ENCODE assay signal across 18 cellular contexts in genomic region chr3:148694116-148694515, GRCh38. TPM values are rescaled to one million over a fixed set of nuclear protein-coding genes. Genes with fewer than 3 reads are reported as not detected.
A peak's percentile ranks its signal among the peaks of the same experiment; 100 is the strongest.
DNase-seq lines count a peak whose midpoint lies in the region; ATAC-seq and TF ChIP-seq lines count a peak whose summit lies in the region.
"Had no signal": no experiment of that assay in that cellular context is flagged by ENCODE, and none has a peak within 500 bp of the region (broad histone marks: within the 10 kb centered on the region; RNA-seq: fewer than 3 reads in every experiment).

No MANE protein-coding gene starts in this region.

- dilution Hi-C loops in IMR-90 (cut with HindIII; ENCODE audit: low sequenced_read_pairs, unreplicated experiment): no loop called here

- no peak overlapping the region for H4K91ac ChIP-seq in IMR-90 (ENCODE audit: insufficient read depth, low read depth, low read length)

- no peak overlapping the region for H2BK20ac ChIP-seq in IMR-90 (ENCODE audit: low read depth, low read length)

- peak; percentile 60 for DNase-seq in EL
- peak; percentile 52 for DNase-seq in ELR (ENCODE audit: low read depth)
- DNase-seq in IMR-90: peak; percentile 20
- DNase-seq in inferior parietal cortex (ENCODE audit: extremely low spot score): no peak
- DNase-seq in CD4-positive, alpha-beta memory T cell: no peak
- DNase-seq: 8988T; ACHN; BE2C; C1 segment of cervical spinal cord; Caco-2; Calu3; CD4-positive, CD25-positive, alpha-beta regulatory T cell; CD8-positive, alpha-beta T cell; DMS79 treated with DMSO at 0.1 percent for 48 hours; GF-D8 had no signal

- H3K18ac ChIP-seq in IMR-90 (ENCODE audit: low read depth, low read length): no peak overlapping the region

- H3K14ac ChIP-seq in IMR-90 (replicated peaks; ENCODE audit: low read depth, low read length): no peak overlapping the region

- H3K9me1 ChIP-seq in IMR-90 (ENCODE audit: insufficient read depth, low read length): no peaks in the 10 kb centered on the region; the same call in 1 of the 2 replicates

- no peak for ATAC-seq in IMR-90 (ENCODE audit: low read depth)
- ATAC-seq: CD8-positive, alpha-beta T cell had no signal

- peaks cover 5 to 10% of the 10 kb centered on the region in 2 donors for H3K27me3 Mint-ChIP-seq in CD4-positive, alpha-beta memory T cell

- no peaks in the 10 kb centered on the region; the same call in 1 of the 2 replicates for H4K20me1 ChIP-seq in IMR-90 (ENCODE audit: insufficient read depth, low read length)
- H4K20me1 ChIP-seq: BLaER1 had no signal

- CTCF ChIA-PET in IMR-90 (lab: Yijun Ruan, JAX): no interaction called here
- CTCF ChIA-PET in CD4-positive, alpha-beta memory T cell (lab: Charles Lee; ENCODE audit: partially characterized antibody): no interaction called here

- H2BK120ac ChIP-seq in IMR-90 (ENCODE audit: low read depth, low read length): no peak overlapping the region

- no peak overlapping the region for H2AFZ ChIP-seq in IMR-90 (replicated peaks; ENCODE audit: low read length, poor library complexity)

- no peak overlapping the region for H3K4me2 ChIP-seq in IMR-90 (ENCODE audit: low read depth, low read length)
- H3K4me2 ChIP-seq: BLaER1 had no signal

- H3K9me3 Mint-ChIP-seq in CD4-positive, alpha-beta memory T cell: peaks cover 0 to 11% (median 4%) of the 10 kb centered on the region in 8 donors
- H3K9me3 Mint-ChIP-seq: CD8-positive, alpha-beta T cell had no signal

- no peak overlapping the region for H3K56ac ChIP-seq in IMR-90 (ENCODE audit: extremely low read depth, insufficient read depth, low read length)

- TF ChIP-seq CTCF in IMR-90 (conservative IDR thresholded peaks at IDR 0.05; ENCODE audit: low read depth, low read length): no peak

- no peaks in the 10 kb centered on the region for H3K4me1 Mint-ChIP-seq in CD4-positive, alpha-beta memory T cell
- H3K4me1 Mint-ChIP-seq: CD4-positive, CD25-positive, alpha-beta regulatory T cell had no signal

- POLR2A ChIA-PET in IMR-90 (lab: Charles Lee; ENCODE audit: unreplicated experiment): no interaction called here
- POLR2A ChIA-PET in CD4-positive, alpha-beta memory T cell (lab: Charles Lee; ENCODE audit: partially characterized antibody): no interaction called here

- no peaks in the 10 kb centered on the region for H3K9me3 ChIP-seq in IMR-90 (ENCODE audit: control insufficient read depth, insufficient read depth, low read length)
- no peaks in the 10 kb centered on the region for H3K9me3 ChIP-seq in CD4-positive, alpha-beta memory T cell (ENCODE audit: control insufficient read depth in 1 of 2, low read length in 2 of 2)
- H3K9me3 ChIP-seq: BE2C, Caco-2 had no signal

- no peak for TF ChIP-seq RAD21 in IMR-90 (IDR thresholded peaks at IDR 0.05; ENCODE audit: low read length)

- no peaks in the 10 kb centered on the region for H3K79me1 ChIP-seq in IMR-90 (ENCODE audit: low read depth in 1 of 2, low read length in 2 of 2)

- WGBS in IMR-90 (ENCODE audit: extremely low coverage in 2 of 2, insufficient read length in 1 of 2), 2 experiments: no CpG with 5 or more reads among the region's 1 CpG

- H2AK9ac ChIP-seq in IMR-90 (replicated peaks; ENCODE audit: low read depth, low read length, poor library complexity): no peak overlapping the region

- no peaks in the 10 kb centered on the region for H3K36me3 ChIP-seq in IMR-90 (ENCODE audit: control insufficient read depth, insufficient read depth, low read length)
- no peaks in the 10 kb centered on the region for H3K36me3 ChIP-seq in CD4-positive, alpha-beta memory T cell (ENCODE audit: insufficient read depth, low read length)
- H3K36me3 ChIP-seq: BE2C, BLaER1 had no signal

- no peak overlapping the region for H2BK15ac ChIP-seq in IMR-90 (ENCODE audit: low read depth, low read length)

- in situ Hi-C loops in IMR-90 (cut with MboI; ENCODE audit: low sequenced_read_pairs): no loop called here

- H3K9ac ChIP-seq in IMR-90 (ENCODE audit: low read depth, low read length): no peak overlapping the region
- H3K9ac ChIP-seq: BLaER1 had no signal

- H4K5ac ChIP-seq in IMR-90 (ENCODE audit: low read depth, low read length): no peak overlapping the region

- no peak overlapping the region for H3K27ac Mint-ChIP-seq in CD4-positive, alpha-beta memory T cell
- H3K27ac Mint-ChIP-seq: CD14-positive monocyte; CD4-positive, CD25-positive, alpha-beta regulatory T cell; CD8-positive, alpha-beta T cell had no signal

- no peak overlapping the region for H4K8ac ChIP-seq in IMR-90 (ENCODE audit: low read depth in 2 of 2, low read length in 2 of 2)

- TF ChIP-seq POLR2A in IMR-90 (IDR thresholded peaks at IDR 0.05; ENCODE audit: low read depth, low read length): no peak

- BruUV-seq in IMR-90 (replicated peaks; lab: Mats Ljungman, UMichigan): no TSS peak

- peaks cover 17% of the 10 kb centered on the region for H3K27me3 ChIP-seq in IMR-90 (ENCODE audit: control insufficient read depth, insufficient read depth, low read length)
- no peaks in the 10 kb centered on the region for H3K27me3 ChIP-seq in CD4-positive, alpha-beta memory T cell (ENCODE audit: insufficient read depth, low read length)
- H3K27me3 ChIP-seq: BLaER1 had no signal

- intact Hi-C loops in IMR-90 (cut with micrococcal nuclease): no loop called here
- intact Hi-C loops in CD4-positive, alpha-beta memory T cell (cut with micrococcal nuclease): no loop called here

- no peak overlapping the region for H3K27ac ChIP-seq in IMR-90 (ENCODE audit: insufficient read depth, low read length)
- no peak overlapping the region for H3K27ac ChIP-seq in CD4-positive, alpha-beta memory T cell (ENCODE audit: low read depth, low read length)
- H3K27ac ChIP-seq: BLaER1 had no signal

- H2AK5ac ChIP-seq in IMR-90 (ENCODE audit: low read depth, low read length): no peak overlapping the region

- H3K4me1 ChIP-seq in IMR-90 (ENCODE audit: control insufficient read depth, insufficient read depth, low read length): no peaks in the 10 kb centered on the region
- H3K4me1 ChIP-seq in CD4-positive, alpha-beta memory T cell (ENCODE audit: insufficient read depth, low read length): no peaks in the 10 kb centered on the region
- H3K4me1 ChIP-seq: BE2C, BLaER1, Caco-2 had no signal

- no peaks in the 10 kb centered on the region for H3K36me3 Mint-ChIP-seq in CD4-positive, alpha-beta memory T cell
- H3K36me3 Mint-ChIP-seq: CD14-positive monocyte; CD4-positive, CD25-positive, alpha-beta regulatory T cell; CD8-positive, alpha-beta T cell had no signal

- no peak overlapping the region for H3K23ac ChIP-seq in IMR-90 (ENCODE audit: low read depth, low read length)

- no peak overlapping the region for H3K4me3 ChIP-seq in IMR-90 (ENCODE audit: insufficient read depth, low read depth, low read length)
- H3K4me3 ChIP-seq in CD4-positive, alpha-beta memory T cell (ENCODE audit: low read length in 2 of 2): no peak overlapping the region
- H3K4me3 ChIP-seq: BLaER1 had no signal

- no peak overlapping the region for H2BK5ac ChIP-seq in IMR-90 (ENCODE audit: low read depth, low read length, poor library complexity, severe bottlenecking)

- no peak overlapping the region for H3K4ac ChIP-seq in IMR-90 (ENCODE audit: low read depth, low read length)

- H3K4me3 Mint-ChIP-seq in CD4-positive, alpha-beta memory T cell: no peak overlapping the region
- H3K4me3 Mint-ChIP-seq: CD14-positive monocyte; CD4-positive, CD25-positive, alpha-beta regulatory T cell; CD8-positive, alpha-beta T cell had no signal

TF ChIP-seq in IMR-90, 13 proteins besides CTCF, POLR2A, EP300 and RAD21:
- no peak for TF ChIP-seq MAZ (IDR thresholded peaks at IDR 0.05; ENCODE audit: borderline replicate concordance, low read depth, low read length)
- no peak for TF ChIP-seq USF2 (IDR thresholded peaks at IDR 0.05; ENCODE audit: low read depth, low read length)

RNA-seq across cellular contexts. Expression of gene AGTR1, which starts 3.6 kb away (rescaled TPM):
- 2.7 and 3.3 TPM in 2 replicates for total RNA-seq in IMR-90 (2012; rRNA removed)
- 2.1 and 2.2 TPM in 2 replicates for polyA plus RNA-seq in IMR-90 (2012; rRNA removed)
- 0.60 and 0.82 TPM in 2 replicates for polyA plus RNA-seq in IMR-90 (2012; cell fraction: cytosol; rRNA removed)
- 0.46 and 3.2 TPM in 2 replicates for polyA plus RNA-seq in IMR-90 (2012; cell fraction: nucleus; rRNA removed; ENCODE audit: low replicate concordance)
- total RNA-seq in CD4-positive, alpha-beta memory T cell: not detected
- not detected for polyA plus RNA-seq in CD4-positive, alpha-beta memory T cell
- total RNA-seq: A673; Caco-2; Calu3; CD4-positive, CD25-positive, alpha-beta regulatory T cell; CD8-positive, alpha-beta T cell had no signal
- polyA plus RNA-seq: CD14-positive monocyte; CD4-positive, CD25-positive, alpha-beta regulatory T cell had no signal

Comparison
In these comparisons a context has a peak if more than half of its experiments do, and no peak if none do; other contexts are left out.
1. DNase-seq: peak in EL (single experiment), ELR (single experiment) and IMR-90 (single experiment); none in inferior parietal cortex (single experiment) and CD4-positive, alpha-beta memory T cell (0 of 5).